In the genomic region with DNA sequence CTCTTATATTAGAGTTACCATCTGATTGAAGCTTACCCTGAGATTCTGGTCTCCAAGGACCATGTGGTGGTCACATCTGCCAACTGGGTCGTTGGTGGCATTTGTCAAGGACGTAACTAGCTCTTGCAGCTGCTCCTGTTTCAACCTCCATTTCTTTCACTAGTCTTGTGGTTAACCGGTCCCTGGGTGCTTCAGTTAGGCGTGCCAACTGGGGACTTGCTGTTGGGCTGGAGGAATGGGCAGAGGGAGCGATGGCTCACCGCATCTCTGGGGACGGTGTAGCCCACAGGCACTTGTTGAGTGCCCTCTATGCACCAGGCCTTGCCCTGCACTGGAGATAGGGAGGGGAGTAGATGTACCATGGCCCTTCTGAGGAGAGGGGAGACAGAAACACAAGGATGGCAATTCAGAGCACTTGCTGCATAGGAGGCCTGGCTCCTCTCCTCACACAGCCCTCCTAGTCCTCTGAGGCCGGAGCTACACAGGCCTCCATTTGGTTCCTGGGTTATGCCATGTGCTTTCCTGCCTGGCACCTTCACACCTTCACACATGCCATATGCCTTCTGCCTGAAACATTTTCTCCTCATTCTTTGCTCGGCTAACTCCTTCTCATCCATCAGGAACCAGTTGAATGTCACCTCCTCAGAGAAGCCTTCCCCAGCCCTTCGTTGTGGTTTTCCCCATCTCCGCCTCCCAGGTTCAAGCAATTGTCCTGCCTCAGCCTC, we compare ENCODE assay signal across 1 cellular context.
TF ChIP-seq lines count a peak whose summit lies in the region.

No MANE protein-coding gene starts in this region.

TF ChIP-seq in IMR-90, 13 proteins besides CTCF, POLR2A, EP300 and RAD21:
- TF ChIP-seq MXI1 (IDR thresholded peaks at IDR 0.05; ENCODE audit: borderline replicate concordance, low read depth, low read length) (no peak), RCOR1 (IDR thresholded peaks at IDR 0.05; ENCODE audit: insufficient replicate concordance, low read length) (no peak), FOS (IDR thresholded peaks at IDR 0.05; ENCODE audit: low read depth, low read length) (no peak)
